Comparison of ENCODE assay signal across 27 cellular contexts in genomic region chr9:78574354-78575036, GRCh38.
DNase-seq lines count a peak whose midpoint lies in the region; ATAC-seq and TF ChIP-seq lines count a peak whose summit lies in the region.
"Had no signal": no experiment of that assay in that cellular context is flagged by ENCODE, and none has a peak within 500 bp of the region (broad histone marks: within the 10 kb centered on the region; RNA-seq: fewer than 3 reads in every experiment).

No MANE protein-coding gene starts in this region.

- H3K27ac ChIP-seq in mesendoderm (ENCODE audit: low read depth, low read length) (peak overlapping the region; percentile 53), upper lobe of left lung (no peak overlapping the region)
- H3K27ac ChIP-seq: A549, esophagus squamous epithelium, parathyroid adenoma, Peyer's patch, sigmoid colon had no signal

- H2BK120ac ChIP-seq in mesendoderm (ENCODE audit: low read depth, low read length), result peak overlapping the region; percentile 67

- H3K18ac ChIP-seq in mesendoderm (ENCODE audit: low read length), result no peak overlapping the region

- TF ChIP-seq EP300 in upper lobe of left lung (IDR thresholded peaks at IDR 0.05), result no peak

- no peak overlapping the region for H4K5ac ChIP-seq in mesendoderm (ENCODE audit: low read length)

- no peak overlapping the region for H3K9ac ChIP-seq in mesendoderm (ENCODE audit: low read length)
- H3K9ac ChIP-seq: parathyroid adenoma had no signal

- no peaks in the 10 kb centered on the region for H3K79me1 ChIP-seq in mesendoderm (ENCODE audit: low read length)

- ATAC-seq in HG02798 (IDR thresholded peaks at IDR 0.05; ENCODE audit: poor library complexity, unreplicated experiment) (no peak), upper lobe of left lung (ENCODE audit: low FRiP score in 2 of 2) (no peak), HG03442 (IDR thresholded peaks at IDR 0.05; ENCODE audit: unreplicated experiment) (no peak)
- ATAC-seq: A549; activated T-cell treated with anti-CD3 and anti-CD28 coated beads, Interleukin-2, amount 50 U/mL, for 72 hours; left cardiac atrium; natural killer cell; T-helper 17 cell had no signal

- no peak overlapping the region for H2BK15ac ChIP-seq in mesendoderm (replicated peaks; ENCODE audit: low read depth)

- H3K4me3 ChIP-seq in astrocyte of the spinal cord (ENCODE audit: low read depth, low read length), result no peak overlapping the region
- no peak overlapping the region for H3K4me3 ChIP-seq in mesendoderm (ENCODE audit: low read length)
- H3K4me3 ChIP-seq in upper lobe of left lung, result no peak overlapping the region
- H3K4me3 ChIP-seq: A549, esophagus squamous epithelium, Peyer's patch, sigmoid colon had no signal

- H3K27me3 ChIP-seq in mesendoderm (ENCODE audit: insufficient read depth, low read length, poor library complexity) (no peaks in the 10 kb centered on the region), upper lobe of left lung (no peaks in the 10 kb centered on the region)
- H3K27me3 ChIP-seq: esophagus squamous epithelium, Peyer's patch, sigmoid colon had no signal

- H3K4me2 ChIP-seq in mesendoderm (ENCODE audit: low read length), result no peak overlapping the region
- H3K4me2 ChIP-seq: A549 had no signal

- H3K79me2 ChIP-seq in mesendoderm (ENCODE audit: control insufficient read depth, insufficient read depth, low read length), result no peaks in the 10 kb centered on the region
- H3K79me2 ChIP-seq: parathyroid adenoma had no signal

- TF ChIP-seq POLR2A in upper lobe of left lung (IDR thresholded peaks at IDR 0.05), result no peak

- TF ChIP-seq CTCF in AG09319 (IDR thresholded peaks at IDR 0.05; ENCODE audit: low read depth, low read length), result no peak
- no peak for TF ChIP-seq CTCF in astrocyte of the spinal cord (IDR thresholded peaks at IDR 0.05; ENCODE audit: low read depth, low read length)
- no peak for TF ChIP-seq CTCF in upper lobe of left lung (IDR thresholded peaks at IDR 0.05)

- H3K9me3 ChIP-seq in upper lobe of left lung, result no peaks in the 10 kb centered on the region
- H3K9me3 ChIP-seq: A549, esophagus squamous epithelium, Peyer's patch, sigmoid colon had no signal

- H3K4ac ChIP-seq in mesendoderm (ENCODE audit: low read depth, low read length), result no peak overlapping the region

- no peaks in the 10 kb centered on the region for H3K36me3 ChIP-seq in mesendoderm (ENCODE audit: control insufficient read depth, insufficient read depth, low read length)
- no peaks in the 10 kb centered on the region for H3K36me3 ChIP-seq in upper lobe of left lung
- H3K36me3 ChIP-seq: esophagus squamous epithelium, Peyer's patch, sigmoid colon had no signal

- peak overlapping the region; percentile 54 for H2BK5ac ChIP-seq in mesendoderm (ENCODE audit: low read length)

- peak overlapping the region; percentile 43 for H3K56ac ChIP-seq in mesendoderm (ENCODE audit: low read length)

- H3K23ac ChIP-seq in mesendoderm (ENCODE audit: low read length), result no peak overlapping the region

- no peak overlapping the region for H2AK5ac ChIP-seq in mesendoderm (ENCODE audit: low read length)

- DNase-seq in AG09319 (ENCODE audit: extremely low read depth, low read depth) (peak; percentile 48), LHCN-M2 (ENCODE audit: low read depth) (peak; percentile 74), astrocyte of the spinal cord (ENCODE audit: low read depth, low spot score) (peak; percentile 44), mesendoderm (peak; percentile 27), germinal center (ENCODE audit: low spot score) (no peak), upper lobe of left lung (no peak)
- DNase-seq: activated CD4-positive, alpha-beta T cell treated with anti-CD3 and anti-CD28 coated beads for 48 hours; activated naive CD4-positive, alpha-beta T cell treated with anti-CD3 and anti-CD28 coated beads, Interleukin-2, amount 50 U/mL, for 16 hours; activated T-cell treated with anti-CD3 and anti-CD28 coated beads, Interleukin-2, amount 50 U/mL, for 72 hours; aorta; C1 segment of cervical spinal cord; effector CD8-positive, alpha-beta T cell; EL; esophagus squamous epithelium; glutamatergic neuron; H7; KG1; left cardiac atrium; natural killer cell; NCI-H187; Peyer's patch; sigmoid colon; T-helper 17 cell had no signal

- in situ Hi-C loops in astrocyte of the spinal cord (cut with HindIII; ENCODE audit: low sequenced_read_pairs), result no loop called here

- H3K4me1 ChIP-seq in mesendoderm (ENCODE audit: control insufficient read depth, low read depth, low read length) (peaks cover 7% of the 10 kb centered on the region), upper lobe of left lung (no peaks in the 10 kb centered on the region)
- H3K4me1 ChIP-seq: A549, parathyroid adenoma, Peyer's patch, sigmoid colon had no signal

- no peak overlapping the region for H4K8ac ChIP-seq in mesendoderm (ENCODE audit: low read depth, low read length)

- no CpG with 5 or more reads among the region's 7 CpGs for WGBS in mesendoderm (ENCODE audit: extremely low coverage, insufficient coverage, low lambda C conversion rate)
- 74 to 85% methylated on average over 7 of the region's 7 CpGs for WGBS in upper lobe of left lung, 2 donors

Comparison
In these comparisons a context has a peak if more than half of its experiments do, and no peak if none do; other contexts are left out.
1. DNase-seq: peak in AG09319 (single experiment), LHCN-M2 (single experiment), astrocyte of the spinal cord (single experiment) and mesendoderm (single experiment); none in germinal center (single experiment) and upper lobe of left lung (0 of 2).